In the genomic region with DNA sequence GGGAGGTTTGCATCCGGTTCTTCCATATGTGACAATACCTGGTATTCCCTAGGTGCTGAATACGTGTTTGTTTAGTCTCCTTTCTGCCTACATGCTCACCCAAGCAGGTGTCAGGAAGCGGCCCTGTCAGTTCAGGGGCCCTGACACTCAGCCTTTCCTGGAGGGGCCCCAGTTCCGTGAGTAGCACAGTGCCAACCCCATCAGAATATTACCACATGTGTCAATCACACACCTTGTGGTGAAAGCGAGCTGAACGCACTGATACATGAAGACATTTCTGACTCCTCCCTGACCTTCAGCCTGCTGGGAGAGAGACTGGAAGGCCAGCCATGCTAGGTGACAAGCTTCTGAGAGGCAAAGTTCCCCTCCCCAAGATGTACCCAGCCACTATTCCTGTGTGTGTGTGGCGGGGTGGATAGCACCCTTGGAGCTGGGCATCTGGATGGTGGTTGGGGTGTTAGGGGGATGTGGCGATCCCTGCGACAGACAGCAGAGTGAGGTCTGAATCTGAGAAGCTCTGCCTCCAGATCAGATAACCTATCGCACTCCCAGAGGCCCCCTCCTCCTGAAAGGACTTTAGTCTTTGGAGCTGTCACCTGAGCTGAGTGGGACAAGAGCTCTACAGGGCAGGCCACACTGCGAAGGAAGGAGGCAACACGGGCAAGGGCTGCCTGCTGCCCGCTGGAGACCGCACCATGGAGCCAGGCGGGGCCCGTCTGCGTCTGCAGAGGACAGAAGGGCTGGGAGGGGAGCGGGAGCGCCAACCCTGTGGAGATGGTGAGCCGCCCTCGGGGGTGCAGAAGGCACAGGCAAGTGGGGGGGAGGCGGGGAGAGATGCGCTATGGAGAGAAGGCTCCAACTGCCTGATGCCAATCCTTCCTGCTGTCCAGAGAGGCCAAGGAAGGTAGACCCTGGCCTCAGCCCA, we compare ENCODE assay signal across 1 cellular context.
A peak's percentile ranks its signal among the peaks of the same experiment; 100 is the strongest.
TF ChIP-seq lines count a peak whose summit lies in the region.

Gene SOAT2, plus strand, starts transcription at position 604 of the 925 bp plus-strand sequence. Its CDS starts 92 bp downstream, at position 696.

TF ChIP-seq in HepG2, 621 proteins besides CTCF, POLR2A, EP300 and RAD21 (continued from another document):
- TF ChIP-seq, protein P1, sequence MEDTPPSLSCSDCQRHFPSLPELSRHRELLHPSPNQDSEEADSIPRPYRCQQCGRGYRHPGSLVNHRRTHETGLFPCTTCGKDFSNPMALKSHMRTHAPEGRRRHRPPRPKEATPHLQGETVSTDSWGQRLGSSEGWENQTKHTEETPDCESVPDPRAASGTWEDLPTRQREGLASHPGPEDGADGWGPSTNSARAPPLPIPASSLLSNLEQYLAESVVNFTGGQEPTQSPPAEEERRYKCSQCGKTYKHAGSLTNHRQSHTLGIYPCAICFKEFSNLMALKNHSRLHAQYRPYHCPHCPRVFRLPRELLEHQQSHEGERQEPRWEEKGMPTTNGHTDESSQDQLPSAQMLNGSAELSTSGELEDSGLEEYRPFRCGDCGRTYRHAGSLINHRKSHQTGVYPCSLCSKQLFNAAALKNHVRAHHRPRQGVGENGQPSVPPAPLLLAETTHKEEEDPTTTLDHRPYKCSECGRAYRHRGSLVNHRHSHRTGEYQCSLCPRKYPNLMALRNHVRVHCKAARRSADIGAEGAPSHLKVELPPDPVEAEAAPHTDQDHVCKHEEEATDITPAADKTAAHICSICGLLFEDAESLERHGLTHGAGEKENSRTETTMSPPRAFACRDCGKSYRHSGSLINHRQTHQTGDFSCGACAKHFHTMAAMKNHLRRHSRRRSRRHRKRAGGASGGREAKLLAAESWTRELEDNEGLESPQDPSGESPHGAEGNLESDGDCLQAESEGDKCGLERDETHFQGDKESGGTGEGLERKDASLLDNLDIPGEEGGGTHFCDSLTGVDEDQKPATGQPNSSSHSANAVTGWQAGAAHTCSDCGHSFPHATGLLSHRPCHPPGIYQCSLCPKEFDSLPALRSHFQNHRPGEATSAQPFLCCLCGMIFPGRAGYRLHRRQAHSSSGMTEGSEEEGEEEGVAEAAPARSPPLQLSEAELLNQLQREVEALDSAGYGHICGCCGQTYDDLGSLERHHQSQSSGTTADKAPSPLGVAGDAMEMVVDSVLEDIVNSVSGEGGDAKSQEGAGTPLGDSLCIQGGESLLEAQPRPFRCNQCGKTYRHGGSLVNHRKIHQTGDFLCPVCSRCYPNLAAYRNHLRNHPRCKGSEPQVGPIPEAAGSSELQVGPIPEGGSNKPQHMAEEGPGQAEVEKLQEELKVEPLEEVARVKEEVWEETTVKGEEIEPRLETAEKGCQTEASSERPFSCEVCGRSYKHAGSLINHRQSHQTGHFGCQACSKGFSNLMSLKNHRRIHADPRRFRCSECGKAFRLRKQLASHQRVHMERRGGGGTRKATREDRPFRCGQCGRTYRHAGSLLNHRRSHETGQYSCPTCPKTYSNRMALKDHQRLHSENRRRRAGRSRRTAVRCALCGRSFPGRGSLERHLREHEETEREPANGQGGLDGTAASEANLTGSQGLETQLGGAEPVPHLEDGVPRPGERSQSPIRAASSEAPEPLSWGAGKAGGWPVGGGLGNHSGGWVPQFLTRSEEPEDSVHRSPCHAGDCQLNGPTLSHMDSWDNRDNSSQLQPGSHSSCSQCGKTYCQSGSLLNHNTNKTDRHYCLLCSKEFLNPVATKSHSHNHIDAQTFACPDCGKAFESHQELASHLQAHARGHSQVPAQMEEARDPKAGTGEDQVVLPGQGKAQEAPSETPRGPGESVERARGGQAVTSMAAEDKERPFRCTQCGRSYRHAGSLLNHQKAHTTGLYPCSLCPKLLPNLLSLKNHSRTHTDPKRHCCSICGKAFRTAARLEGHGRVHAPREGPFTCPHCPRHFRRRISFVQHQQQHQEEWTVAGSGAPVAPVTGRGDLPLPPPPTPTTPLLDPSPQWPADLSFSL (CRISPR knock-in tag; IDR thresholded peaks at IDR 0.05) = peak; percentile 12; the same call in 1 of the 2 replicates
- TF ChIP-seq ZNF430 (CRISPR knock-in tag; IDR thresholded peaks at IDR 0.05) (0 out of 2 replicates have a peak, but pooled peaks have one; percentile 5), ZNF546 (CRISPR knock-in tag; conservative IDR thresholded peaks at IDR 0.05) (peak; percentile 23; the same call in 1 of the 2 replicates), ZBTB1 (CRISPR knock-in tag; IDR thresholded peaks at IDR 0.05; ENCODE audit: borderline replicate concordance) (no peak)
